ENCODE assay signal across 9 cellular contexts in genomic region chr15:84840741-84841429, GRCh38. TPM values are rescaled to one million over a fixed set of nuclear protein-coding genes. Genes with fewer than 3 reads are reported as not detected.
DNase-seq lines count a peak whose midpoint lies in the region; ATAC-seq and TF ChIP-seq lines count a peak whose summit lies in the region.
"Had no signal": no experiment of that assay in that cellular context is flagged by ENCODE, and none has a peak within 500 bp of the region (broad histone marks: within the 10 kb centered on the region; RNA-seq: fewer than 3 reads in every experiment).

No MANE protein-coding gene starts in this region.

- ATAC-seq in Right ventricle myocardium inferior (peak; percentile 82), HG02642 (IDR thresholded peaks at IDR 0.05; ENCODE audit: poor library complexity, unreplicated experiment) (no peak), GM18502 (IDR thresholded peaks at IDR 0.05; ENCODE audit: poor library complexity, unreplicated experiment) (no peak)

- no peak overlapping the region for H3K4me3 ChIP-seq in retinal pigment epithelial cell (ENCODE audit: low read length)

- DNase-seq in GM04504 (ENCODE audit: low read depth) (peak; percentile 48), SKM-1 (lab: John Stamatoyannopoulos, UW; ENCODE audit: unreplicated experiment) (peak; percentile 54), Right ventricle myocardium inferior (ENCODE audit: missing footprints) (peak; percentile 74), retinal pigment epithelial cell (ENCODE audit: low read depth) (peak; percentile 79), NCI-H82 (lab: John Stamatoyannopoulos, UW) (no peak), putamen (ENCODE audit: low spot score) (no peak)

- intact Hi-C loops in Right ventricle myocardium inferior (cut with DNase I) = no loop called here

- TF ChIP-seq CTCF in retinal pigment epithelial cell (conservative IDR thresholded peaks at IDR 0.05; ENCODE audit: low read depth, low read length) = no peak

RNA-seq across cellular contexts. Expression of gene ALPK3, which starts 23.7 kb away (rescaled TPM):
- total RNA-seq in Right ventricle myocardium inferior = 132 TPM

RNA-seq across cellular contexts. Expression of gene SLC28A1, which starts 43.6 kb away (rescaled TPM):
- total RNA-seq in Right ventricle myocardium inferior = 0.24 TPM
- total RNA-seq: T-helper 2 cell treated with Interferon-gamma antibody and Interleukin-4, amounts not matched to agents 100 ng/mL and 5 ng/mL, for 36 hours had no signal

Comparison
In these comparisons a context has a peak if more than half of its experiments do, and no peak if none do; other contexts are left out.
1. DNase-seq: peak in GM04504 (single experiment), SKM-1 (single experiment), Right ventricle myocardium inferior (single experiment) and retinal pigment epithelial cell (single experiment); none in NCI-H82 (single experiment) and putamen (single experiment).